ENCODE assay signal across 1 cellular context in genomic region chr10:72260588-72261322, GRCh38.
TF ChIP-seq lines count a peak whose summit lies in the region.

No MANE protein-coding gene starts in this region.

TF ChIP-seq in K562, 482 proteins besides CTCF, POLR2A, EP300 and RAD21 (continued from another document and continues in another):
- TF ChIP-seq MBD1 (CRISPR knock-in tag; IDR thresholded peaks at IDR 0.05) (no peak), ZEB2 (IDR thresholded peaks at IDR 0.05) (peak; percentile 49; the same call in 1 of the 2 replicates), CHCHD3 (CRISPR knock-in tag; IDR thresholded peaks at IDR 0.05) (no peak), MCM2 (IDR thresholded peaks at IDR 0.05; ENCODE audit: low read depth) (no peak), HMG20B (CRISPR knock-in tag; IDR thresholded peaks at IDR 0.05) (no peak), IFI16 (CRISPR knock-in tag; IDR thresholded peaks at IDR 0.05) (no peak), ZNF830 (CRISPR knock-in tag; IDR thresholded peaks at IDR 0.05) (0 out of 2 replicates have a peak, but pooled peaks have one; percentile 36), ESRRB (CRISPR knock-in tag; IDR thresholded peaks at IDR 0.05; ENCODE audit: borderline replicate concordance) (no peak), FOXJ3 (CRISPR knock-in tag; IDR thresholded peaks at IDR 0.05) (no peak), ZNF143 (CRISPR knock-in tag; IDR thresholded peaks at IDR 0.05) (0 out of 2 replicates have a peak, but pooled peaks have one; percentile 12), ZHX1 (conservative IDR thresholded peaks at IDR 0.05; ENCODE audit: low read length) (no peak), ILK (tag; IDR thresholded peaks at IDR 0.05; ENCODE audit: borderline replicate concordance, low read depth) (no peak), HDAC8 (tag; IDR thresholded peaks at IDR 0.05) (no peak), BHLHE40 (IDR thresholded peaks at IDR 0.05; ENCODE audit: low read length) (peak; percentile 93), HNRNPL (IDR thresholded peaks at IDR 0.05; ENCODE audit: low read depth, low read length) (no peak), NR2F6 (CRISPR knock-in tag; IDR thresholded peaks at IDR 0.05) (no peak), ZMIZ1 (IDR thresholded peaks at IDR 0.05; ENCODE audit: low read depth in 2 of 2, low read length in 2 of 2) (peak in 1 of 2 experiments; percentile 51; a peak in 3 of 4 replicates), ZBTB9 (CRISPR knock-in tag; IDR thresholded peaks at IDR 0.05) (no peak; the same call in none of the 2 replicates), SNIP1 (IDR thresholded peaks at IDR 0.05; ENCODE audit: low read depth) (no peak), ZC3H4 (CRISPR knock-in tag; IDR thresholded peaks at IDR 0.05; ENCODE audit: borderline replicate concordance) (no peak; the same call in 1 of the 2 replicates), RBBP5 (IDR thresholded peaks at IDR 0.05; ENCODE audit: borderline replicate concordance, insufficient read depth, low read length, poor library complexity, severe bottlenecking) (peak; percentile 68), TAF9B (IDR thresholded peaks at IDR 0.05; ENCODE audit: partially characterized antibody) (no peak), RBFOX2 (IDR thresholded peaks at IDR 0.05; ENCODE audit: low read depth, low read length) (peak; percentile 94), PHF20 (IDR thresholded peaks at IDR 0.05; ENCODE audit: partially characterized antibody) (no peak), PHTF2 (CRISPR knock-in tag; IDR thresholded peaks at IDR 0.05) (no peak; the same call in 1 of the 2 replicates), ZBTB49 (CRISPR knock-in tag; IDR thresholded peaks at IDR 0.05; ENCODE audit: borderline replicate concordance) (no peak), ZC3H11A (IDR thresholded peaks at IDR 0.05; ENCODE audit: low read depth, low read length) (0 out of 2 replicates have a peak, but pooled peaks have one; percentile 18), TCFL5 (CRISPR knock-in tag; conservative IDR thresholded peaks at IDR 0.05) (no peak), RREB1 (CRISPR knock-in tag; IDR thresholded peaks at IDR 0.05) (peak; percentile 95; the same call in 1 of the 2 replicates), ZNF224 (CRISPR knock-in tag; IDR thresholded peaks at IDR 0.05) (no peak), TAF7 (tag; IDR thresholded peaks at IDR 0.05) (peak; percentile 68), ZNF589 (CRISPR knock-in tag; IDR thresholded peaks at IDR 0.05; ENCODE audit: low read depth) (peak; percentile 25; the same call in 1 of the 2 replicates), TBP (optimal IDR thresholded peaks at IDR 0.05; ENCODE audit: low read depth, low read length) (no peak), MEIS2 (IDR thresholded peaks at IDR 0.05; ENCODE audit: partially characterized antibody) (peak; percentile 13), CC2D1A (IDR thresholded peaks at IDR 0.05) (no peak; the same call in 1 of the 2 replicates), CUX1 (CRISPR knock-in tag; IDR thresholded peaks at IDR 0.05) (0 out of 2 replicates have a peak, but pooled peaks have one; percentile 71)
